In genomic region chr6:5261545-5262109, GRCh38 we compare ENCODE assay signal across 8 cellular contexts.
DNase-seq lines count a peak whose midpoint lies in the region; ATAC-seq and TF ChIP-seq lines count a peak whose summit lies in the region.

No MANE protein-coding gene starts in this region.

- H3K4me3 ChIP-seq in fibroblast of mammary gland (ENCODE audit: control insufficient read depth, low read depth, low read length) (peak overlapping the region; percentile 97), retinal pigment epithelial cell (ENCODE audit: low read length) (peak overlapping the region; percentile 93)

- intact Hi-C loops in posterior cingulate gyrus (cut with DNase I) = no loop called here

- peak overlapping the region; percentile 95 for H3K27ac ChIP-seq in RWPE1

- POLR2A ChIA-PET in RWPE1 (lab: Yijun Ruan, JAX; ENCODE audit: low non-redundant PET) = no interaction called here

- ATAC-seq in GM18517 (IDR thresholded peaks at IDR 0.05; ENCODE audit: unreplicated experiment) = no peak

- DNase-seq in RWPE1 (ENCODE audit: low spot score) = no peak
- no peak for DNase-seq in fibroblast of mammary gland (ENCODE audit: low read depth)
- DNase-seq in retinal pigment epithelial cell (ENCODE audit: low read depth) = no peak
- no peak for DNase-seq in posterior cingulate gyrus
- DNase-seq in COLO668 (lab: John Stamatoyannopoulos, UW; ENCODE audit: unreplicated experiment) = no peak
- no peak for DNase-seq in stimulated activated CD4-positive, alpha-beta T cell treated with anti-CD3 and anti-CD28 coated beads, Interleukin-12 subunit alpha, Interleukin-12 subunit beta, amount 100 ng/mL, for 4 hours

- TF ChIP-seq CTCF in RWPE1 (conservative IDR thresholded peaks at IDR 0.05; ENCODE audit: low read depth) = no peak
- TF ChIP-seq CTCF in fibroblast of mammary gland (conservative IDR thresholded peaks at IDR 0.05; ENCODE audit: control insufficient read depth, insufficient read depth, low read depth, low read length) = no peak
- no peak for TF ChIP-seq CTCF in retinal pigment epithelial cell (conservative IDR thresholded peaks at IDR 0.05; ENCODE audit: low read depth, low read length)

- peak; percentile 50 for TF ChIP-seq POLR2A in GM19099 (IDR thresholded peaks at IDR 0.05; ENCODE audit: extremely low read depth, insufficient read length, low read depth)

- CTCF ChIA-PET in RWPE1 (lab: Yijun Ruan, JAX) = interaction anchor here (0.6 to 0.7 kb wide), 3 partner anchors 66 to 733 kb away, joined by 3 read pairs; no protein-coding TSS in a partner anchor
